Comparison of ENCODE assay signal across 12 cellular contexts in the genomic region with DNA sequence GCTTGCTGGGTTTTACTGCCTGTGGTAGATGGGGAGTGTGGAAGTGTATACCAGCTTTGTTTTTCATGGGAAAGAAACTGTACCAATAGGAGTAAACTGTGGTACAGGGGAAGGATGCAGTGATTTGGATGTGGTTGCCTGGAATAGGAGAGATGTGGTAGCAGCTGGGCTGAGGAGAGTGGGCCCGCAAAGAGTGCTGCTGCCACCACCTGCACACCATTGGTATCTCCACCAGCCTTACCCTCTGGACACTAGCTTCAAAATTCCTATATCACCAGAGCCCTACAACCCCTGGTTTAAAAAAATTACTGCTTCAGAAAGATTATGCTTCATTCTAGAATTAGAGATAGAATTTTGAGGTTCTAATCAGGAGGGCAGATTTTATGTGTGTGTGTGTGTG. TPM values are rescaled to one million over a fixed set of nuclear protein-coding genes. Genes with fewer than 3 reads are reported as not detected.
DNase-seq lines count a peak whose midpoint lies in the region; ATAC-seq and TF ChIP-seq lines count a peak whose summit lies in the region.
"Had no signal": no experiment of that assay in that cellular context is flagged by ENCODE, and none has a peak within 500 bp of the region (broad histone marks: within the 10 kb centered on the region; RNA-seq: fewer than 3 reads in every experiment).

No MANE protein-coding gene starts in this region.

- in situ Hi-C loops in GM13976 (cut with MboI; ENCODE audit: low sequenced_read_pairs, unreplicated experiment) = no loop called here

- no peaks in the 10 kb centered on the region for H3K4me1 Mint-ChIP-seq in osteocyte (ENCODE audit: unreplicated experiment)
- H3K4me1 Mint-ChIP-seq in natural killer cell treated with Interleukin-12 subunit alpha and Interleukin-12 subunit beta and Interleukin-15 and Interleukin-18, amount 100 ng/mL, for 72 hours (ENCODE audit: low read depth in 2 of 2) = no peaks in the 10 kb centered on the region

- H3K27me3 ChIP-seq in fibroblast of lung (ENCODE audit: control insufficient read depth, insufficient read depth, low read length) (no peaks in the 10 kb centered on the region), tibial artery (no peaks in the 10 kb centered on the region)
- H3K27me3 ChIP-seq: upper lobe of right lung had no signal

- no peak overlapping the region for H3K4me2 ChIP-seq in fibroblast of lung (ENCODE audit: extremely low read depth, insufficient read depth, low read length)

- H3K27me3 Mint-ChIP-seq in osteocyte (ENCODE audit: unreplicated experiment) = no peaks in the 10 kb centered on the region
- H3K27me3 Mint-ChIP-seq in natural killer cell treated with Interleukin-12 subunit alpha and Interleukin-12 subunit beta and Interleukin-15 and Interleukin-18, amount 100 ng/mL, for 72 hours = peaks cover 7 to 22% of the 10 kb centered on the region in 2 donors

- H4K20me1 ChIP-seq in fibroblast of lung (ENCODE audit: control insufficient read depth, extremely low read depth, insufficient read depth, low read length) = no peaks in the 10 kb centered on the region

- ATAC-seq in natural killer cell treated with Interleukin-12 subunit alpha and Interleukin-12 subunit beta and Interleukin-15 and Interleukin-18, amount 100 ng/mL, for 72 hours = no peak
- no peak for ATAC-seq in GM19463 (IDR thresholded peaks at IDR 0.05; ENCODE audit: unreplicated experiment)
- ATAC-seq: upper lobe of right lung had no signal

- H2AFZ ChIP-seq in fibroblast of lung (ENCODE audit: low read length) = no peak overlapping the region

- H3K27ac ChIP-seq in fibroblast of lung (ENCODE audit: insufficient read depth, low read length) = no peak overlapping the region
- no peak overlapping the region for H3K27ac ChIP-seq in tibial artery
- H3K27ac ChIP-seq: skin epidermis, upper lobe of right lung had no signal

- peak; percentile 4 for TF ChIP-seq CTCF in GM13976 (IDR thresholded peaks at IDR 0.05; ENCODE audit: borderline replicate concordance, control extremely low read depth, extremely low read depth, insufficient read depth, missing control alignments)
- peak; percentile 42 to 56 for TF ChIP-seq CTCF in fibroblast of lung (conservative IDR thresholded peaks at IDR 0.05 in 1 of 2, IDR thresholded peaks at IDR 0.05 in 1 of 2; ENCODE audit: low read depth in 1 of 2, low read length in 2 of 2)
- peak; percentile 66 for TF ChIP-seq CTCF in osteocyte (IDR thresholded peaks at IDR 0.05)
- TF ChIP-seq CTCF in tibial artery (IDR thresholded peaks at IDR 0.05) = no peak

- H3K36me3 ChIP-seq in fibroblast of lung (ENCODE audit: control insufficient read depth, insufficient read depth, low read length) (no peaks in the 10 kb centered on the region), tibial artery (no peaks in the 10 kb centered on the region)
- H3K36me3 ChIP-seq: upper lobe of right lung had no signal

- H3K4me1 ChIP-seq in fibroblast of lung (ENCODE audit: control insufficient read depth, extremely low read depth, insufficient read depth, low read length) (no peaks in the 10 kb centered on the region), tibial artery (no peaks in the 10 kb centered on the region)
- H3K4me1 ChIP-seq: upper lobe of right lung had no signal

- H3K4me3 Mint-ChIP-seq in osteocyte (ENCODE audit: unreplicated experiment) = no peak overlapping the region
- no peak overlapping the region for H3K4me3 Mint-ChIP-seq in natural killer cell treated with Interleukin-12 subunit alpha and Interleukin-12 subunit beta and Interleukin-15 and Interleukin-18, amount 100 ng/mL, for 72 hours

- no peak overlapping the region for H3K27ac Mint-ChIP-seq in osteocyte (ENCODE audit: unreplicated experiment)
- H3K27ac Mint-ChIP-seq in natural killer cell treated with Interleukin-12 subunit alpha and Interleukin-12 subunit beta and Interleukin-15 and Interleukin-18, amount 100 ng/mL, for 72 hours = no peak overlapping the region

- no peak overlapping the region for H3K9ac ChIP-seq in fibroblast of lung (ENCODE audit: insufficient read depth, low read length)

- no peaks in the 10 kb centered on the region for H3K9me3 ChIP-seq in fibroblast of lung (ENCODE audit: control insufficient read depth, insufficient read depth, low read depth, low read length)
- H3K9me3 ChIP-seq in tibial artery = no peaks in the 10 kb centered on the region
- H3K9me3 ChIP-seq: upper lobe of right lung had no signal

- H3K36me3 Mint-ChIP-seq in osteocyte (ENCODE audit: unreplicated experiment) = no peaks in the 10 kb centered on the region
- no peaks in the 10 kb centered on the region for H3K36me3 Mint-ChIP-seq in natural killer cell treated with Interleukin-12 subunit alpha and Interleukin-12 subunit beta and Interleukin-15 and Interleukin-18, amount 100 ng/mL, for 72 hours

- intact Hi-C loops in tibial artery (cut with DNase I; ENCODE audit: low total_unique reads) = no loop called here

- no peaks in the 10 kb centered on the region for H3K9me3 Mint-ChIP-seq in osteocyte (ENCODE audit: unreplicated experiment)
- H3K9me3 Mint-ChIP-seq in natural killer cell treated with Interleukin-12 subunit alpha and Interleukin-12 subunit beta and Interleukin-15 and Interleukin-18, amount 100 ng/mL, for 72 hours = peaks cover 7% of the 10 kb centered on the region

- DNase-seq in GM13976 (ENCODE audit: low spot score) (no peak), NCI-H524 treated with DMSO at 0.1 percent for 48 hours (lab: John Stamatoyannopoulos, UW) (peak; percentile 26), fibroblast of lung (ENCODE audit: low read depth in 2 of 2) (peak in 1 of 2 donors; percentile 50), osteocyte (ENCODE audit: extremely low spot score, unreplicated experiment) (no peak), C1 segment of cervical spinal cord (lab: John Stamatoyannopoulos, UW) (no peak), tibial artery (no peak)
- no peak for DNase-seq in natural killer cell treated with Interleukin-12 subunit alpha and Interleukin-12 subunit beta and Interleukin-15 and Interleukin-18, amount 100 ng/mL, for 72 hours (ENCODE audit: low spot score)
- DNase-seq: activated CD8-positive, alpha-beta memory T cell treated with anti-CD3 and anti-CD28 coated beads, Interleukin-2, amount 50 U/mL, for 48 hours; NCI-H1930; upper lobe of right lung had no signal

- H3K4me3 ChIP-seq in fibroblast of lung (replicated peaks in 1 of 4; ENCODE audit: control extremely low read depth in 1 of 4, insufficient read depth in 1 of 4, low read depth in 3 of 4, low read length in 4 of 4) (no peak overlapping the region), tibial artery (no peak overlapping the region)
- H3K4me3 ChIP-seq: skin epidermis, upper lobe of right lung had no signal

- H3K79me2 ChIP-seq in fibroblast of lung (ENCODE audit: control insufficient read depth, insufficient read depth, low read length) = no peaks in the 10 kb centered on the region

RNA-seq across cellular contexts. Expression of a gene that starts 53.6 kb away (rescaled TPM):
- 1.0 and 10.9 TPM in 2 replicates for total RNA-seq in fibroblast of lung
- 2.7 and 3.3 TPM in 2 replicates for polyA plus RNA-seq in fibroblast of lung
- 1.2 and 2.0 TPM in 2 replicates for polyA plus RNA-seq in fibroblast of lung (2012)
- 5.2 and 12.0 TPM in 2 replicates for polyA minus RNA-seq in fibroblast of lung (ENCODE audit: low replicate concordance)
- total RNA-seq in osteocyte = 3.8 and 4.1 TPM in 2 replicates
- under 1 TPM in 1 of 2 donors, not detected in 1; 0.31 TPM for total RNA-seq in natural killer cell treated with Interleukin-12 subunit alpha and Interleukin-12 subunit beta and Interleukin-15 and Interleukin-18, amount 100 ng/mL, for 72 hours

Comparison
In these comparisons a context has a peak if more than half of its experiments do, and no peak if none do; other contexts are left out.
1. CTCF ChIP-seq: peak in GM13976 (single experiment), fibroblast of lung (2 of 2) and osteocyte (single experiment); none in tibial artery (0 of 2).